18 cellular contexts compared by ENCODE assay signal in genomic region chr4:7030856-7031255, GRCh38.
"Had no signal": no experiment of that assay in that cellular context is flagged by ENCODE, and none has a peak within 500 bp of the region (broad histone marks: within the 10 kb centered on the region; RNA-seq: fewer than 3 reads in every experiment).

No MANE protein-coding gene starts in this region.

- H3K9me3 Mint-ChIP-seq: activated naive CD4-positive, alpha-beta T cell treated with anti-CD3 and anti-CD28 coated beads, Interleukin-2, amount 50 U/mL, for 24 hours; activated T-helper 2 cell treated with anti-CD3 and anti-CD28 coated beads, Interferon-gamma antibody, Interleukin-2, Interleukin-4, amounts not matched to agents 10 μg/mL and 5 μg/mL and 100 μg/mL, durations not matched to agents 14 hours and 24 hours and 36 hours; immature natural killer cell; natural killer cell treated with Interleukin-12 subunit alpha and Interleukin-12 subunit beta and Interleukin-15 and Interleukin-18, amount 100 ng/mL, for 72 hours had no signal

- H3K4me3 ChIP-seq: sigmoid colon, stomach, thoracic aorta had no signal

- H3K27me3 Mint-ChIP-seq: activated naive CD4-positive, alpha-beta T cell treated with anti-CD3 and anti-CD28 coated beads, Interleukin-2, amount 50 U/mL, for 24 hours; natural killer cell treated with Interleukin-12 subunit alpha and Interleukin-12 subunit beta and Interleukin-15 and Interleukin-18, amount 100 ng/mL, for 72 hours had no signal

- H3K4me3 Mint-ChIP-seq: activated naive CD4-positive, alpha-beta T cell treated with anti-CD3 and anti-CD28 coated beads, Interleukin-2, amount 50 U/mL, for 24 hours; natural killer cell treated with Interleukin-12 subunit alpha and Interleukin-12 subunit beta and Interleukin-15 and Interleukin-18, amount 100 ng/mL, for 72 hours had no signal

- H3K27me3 ChIP-seq: brain microvascular endothelial cell, sigmoid colon, stomach had no signal

- H3K27ac ChIP-seq: brain microvascular endothelial cell, sigmoid colon, stomach, thoracic aorta had no signal

- H3K27ac Mint-ChIP-seq: activated naive CD4-positive, alpha-beta T cell treated with anti-CD3 and anti-CD28 coated beads, Interleukin-2, amount 50 U/mL, for 24 hours; activated T-helper 2 cell treated with anti-CD3 and anti-CD28 coated beads, Interferon-gamma antibody, Interleukin-2, Interleukin-4, amounts not matched to agents 10 μg/mL and 5 μg/mL and 100 μg/mL, durations not matched to agents 14 hours and 24 hours and 36 hours; natural killer cell treated with Interleukin-12 subunit alpha and Interleukin-12 subunit beta and Interleukin-15 and Interleukin-18, amount 100 ng/mL, for 72 hours had no signal

- H3K9me3 ChIP-seq: sigmoid colon, stomach, thoracic aorta had no signal

- H3K4me1 ChIP-seq: sigmoid colon had no signal

- ATAC-seq: esophagus mucosa; left cardiac atrium; natural killer cell treated with Interleukin-12 subunit alpha and Interleukin-12 subunit beta and Interleukin-15 and Interleukin-18, amount 100 ng/mL, for 72 hours had no signal

- H3K4me1 Mint-ChIP-seq: immature natural killer cell had no signal

- DNase-seq: activated CD4-positive, alpha-beta T cell treated with anti-CD3 and anti-CD28 coated beads for 4 hours; amygdala; brain microvascular endothelial cell; cerebellar nuclear complex; dermis blood vessel endothelial cell; glutamatergic neuron; immature natural killer cell; left cardiac atrium; occipital lobe; sigmoid colon; stimulated activated CD4-positive, alpha-beta T cell treated with anti-CD3 and anti-CD28 coated beads, Interleukin-4, amount 100 ng/mL, for 1 hour; stomach; T-helper 1 cell had no signal
